Comparison of ENCODE assay signal across 32 cellular contexts in genomic region chr10:86212391-86212700, GRCh38.
"Had no signal": no experiment of that assay in that cellular context is flagged by ENCODE, and none has a peak within 500 bp of the region (broad histone marks: within the 10 kb centered on the region; RNA-seq: fewer than 3 reads in every experiment).

No MANE protein-coding gene starts in this region.

- H3K4me2 ChIP-seq: neural progenitor cell, smooth muscle cell had no signal

- H3K9me3 Mint-ChIP-seq: naive thymus-derived CD4-positive, alpha-beta T cell; natural killer cell; nephron; neural progenitor cell; stimulated activated memory B cell treated with anti-CD40 and anti-IgM and Interleukin-4, amounts not matched to agents 10 μg/mL and 1 μg/mL and 100 μg/mL, for 72 hours; stimulated activated naive CD8-positive, alpha-beta T cell treated with anti-CD3 and anti-CD28 coated beads, Interleukin-15, amount 100 ng/mL, for 72 hours; type B pancreatic cell had no signal

- H3K27ac ChIP-seq: neural progenitor cell, neutrophil, ovary, parathyroid adenoma, psoas muscle, skin epidermis, spleen, suprapubic skin, testis, tibial artery, transverse colon, upper lobe of right lung, uterus had no signal

- H3K27ac Mint-ChIP-seq: naive thymus-derived CD4-positive, alpha-beta T cell; natural killer cell; nephron; neural progenitor cell; progenitor cell of endocrine pancreas; stimulated activated memory B cell treated with anti-CD40 and anti-IgM and Interleukin-4, amounts not matched to agents 10 μg/mL and 1 μg/mL and 100 μg/mL, for 72 hours; stimulated activated naive CD8-positive, alpha-beta T cell treated with anti-CD3 and anti-CD28 coated beads, Interleukin-15, amount 100 ng/mL, for 72 hours; type B pancreatic cell had no signal

- DNase-seq: naive thymus-derived CD4-positive, alpha-beta T cell; natural killer cell; nucleus accumbens; ovary; right cardiac atrium; spleen; stimulated activated CD4-positive, alpha-beta T cell treated with anti-CD3 and anti-CD28 coated beads, Interleukin-12 subunit alpha, Interleukin-12 subunit beta, amount 100 ng/mL, for 4 hours; stimulated activated CD4-positive, alpha-beta T cell treated with anti-CD3 and anti-CD28 coated beads, Interleukin-1b, Interleukin-23, amount 100 ng/mL, for 48 hours; stimulated activated CD4-positive, alpha-beta T cell treated with anti-CD3 and anti-CD28 coated beads, Interleukin-4, amount 100 ng/mL, for 1 hour; stimulated activated CD4-positive, alpha-beta T cell treated with anti-CD3 and anti-CD28 coated beads, Interleukin-4, amount 100 ng/mL, for 4 hours; stimulated activated CD8-positive, alpha-beta memory T cell treated with anti-CD3 and anti-CD28 coated beads, Interleukin-4, amount 100 ng/mL, for 48 hours; stimulated activated naive CD4-positive, alpha-beta T cell; stimulated activated naive CD8-positive, alpha-beta T cell treated with anti-CD3 and anti-CD28 coated beads, Interleukin-15, amount 100 ng/mL, for 72 hours; stimulated activated naive CD8-positive, alpha-beta T cell treated with anti-CD3 and anti-CD28 coated beads, Interleukin-15, Interleukin-2, amounts not matched to agents 100 U/mL and 50 U/mL, for 24 hours; substantia nigra; testis; tibial artery; transverse colon; upper lobe of right lung; uterus had no signal

- H3K4me3 Mint-ChIP-seq: naive thymus-derived CD4-positive, alpha-beta T cell; natural killer cell; nephron; neural progenitor cell; stimulated activated memory B cell treated with anti-CD40 and anti-IgM and Interleukin-4, amounts not matched to agents 10 μg/mL and 1 μg/mL and 100 μg/mL, for 72 hours; stimulated activated naive CD8-positive, alpha-beta T cell treated with anti-CD3 and anti-CD28 coated beads, Interleukin-15, amount 100 ng/mL, for 72 hours; type B pancreatic cell had no signal

- H3K4me3 ChIP-seq: neural progenitor cell, ovary, psoas muscle, skin epidermis, smooth muscle cell, spleen, suprapubic skin, testis, tibial artery, transverse colon, upper lobe of right lung, uterus had no signal

- H3K27me3 Mint-ChIP-seq: stimulated activated naive CD8-positive, alpha-beta T cell treated with anti-CD3 and anti-CD28 coated beads, Interleukin-15, amount 100 ng/mL, for 72 hours had no signal

- H3K27me3 ChIP-seq: neural progenitor cell, neutrophil, ovary, suprapubic skin, testis, tibial artery, transverse colon, upper lobe of right lung, uterus had no signal

- ATAC-seq: naive thymus-derived CD4-positive, alpha-beta T cell; natural killer cell; psoas muscle; right cardiac atrium; sciatic nerve; stimulated activated memory B cell treated with anti-CD40 and anti-IgM and Interleukin-4, amounts not matched to agents 10 μg/mL and 1 μg/mL and 100 μg/mL, for 72 hours; stimulated activated naive CD8-positive, alpha-beta T cell treated with anti-CD3 and anti-CD28 coated beads, Interleukin-15, amount 100 ng/mL, for 72 hours; stimulated activated naive CD8-positive, alpha-beta T cell treated with anti-CD3 and anti-CD28 coated beads, Interleukin-15, Interleukin-2, amounts not matched to agents 100 U/mL and 50 U/mL, for 24 hours; upper lobe of right lung had no signal

- H3K9me3 ChIP-seq: neutrophil, ovary, psoas muscle, spleen, suprapubic skin, testis, tibial artery, transverse colon, upper lobe of right lung, uterus had no signal

- H2AFZ ChIP-seq: neural progenitor cell, parathyroid adenoma had no signal

- H3K36me3 Mint-ChIP-seq: naive thymus-derived CD4-positive, alpha-beta T cell; natural killer cell; neural progenitor cell; stimulated activated memory B cell treated with anti-CD40 and anti-IgM and Interleukin-4, amounts not matched to agents 10 μg/mL and 1 μg/mL and 100 μg/mL, for 72 hours; type B pancreatic cell had no signal

- H3K4me1 Mint-ChIP-seq: naive thymus-derived CD4-positive, alpha-beta T cell; natural killer cell; nephron; stimulated activated memory B cell treated with anti-CD40 and anti-IgM and Interleukin-4, amounts not matched to agents 10 μg/mL and 1 μg/mL and 100 μg/mL, for 72 hours; stimulated activated naive CD8-positive, alpha-beta T cell treated with anti-CD3 and anti-CD28 coated beads, Interleukin-15, amount 100 ng/mL, for 72 hours had no signal

- H3K9ac ChIP-seq: neural progenitor cell, parathyroid adenoma had no signal

- H3K36me3 ChIP-seq: neural progenitor cell, neutrophil, ovary, spleen, suprapubic skin, tibial artery, transverse colon, upper lobe of right lung, uterus had no signal

- H3K4me1 ChIP-seq: neural progenitor cell, parathyroid adenoma, psoas muscle, spleen, suprapubic skin, testis, tibial artery, transverse colon, upper lobe of right lung, uterus had no signal
